Comparison of ENCODE assay signal across 16 cellular contexts in the genomic region with DNA sequence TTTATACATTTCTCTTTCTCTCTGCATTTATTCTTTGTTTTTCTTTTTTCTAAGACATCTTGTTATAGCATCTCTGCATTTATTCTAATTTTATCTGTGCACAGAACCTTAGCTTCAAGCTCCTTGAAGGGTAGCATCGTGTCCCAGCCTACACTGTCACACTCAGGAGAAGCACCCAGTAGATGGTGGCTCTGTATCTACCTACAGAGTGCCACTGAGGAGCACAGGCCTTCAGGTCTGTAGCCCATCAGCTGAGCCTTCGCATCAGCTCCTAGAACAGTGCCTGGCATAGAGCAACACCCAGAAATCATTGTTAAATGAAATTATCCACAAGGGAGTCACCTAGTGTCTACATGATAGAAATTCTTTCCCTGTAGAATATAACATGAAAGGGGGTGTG.
DNase-seq lines count a peak whose midpoint lies in the region; ATAC-seq, FAIRE-seq and TF ChIP-seq lines count a peak whose summit lies in the region.
"Had no signal": no experiment of that assay in that cellular context is flagged by ENCODE, and none has a peak within 500 bp of the region (broad histone marks: within the 10 kb centered on the region; RNA-seq: fewer than 3 reads in every experiment).

No MANE protein-coding gene starts in this region.

- POLR2A ChIA-PET in RWPE1 (lab: Yijun Ruan, JAX; ENCODE audit: low non-redundant PET) = no interaction called here

- H3K9me3 ChIP-seq in CD4-positive, CD25-positive, alpha-beta regulatory T cell (ENCODE audit: control insufficient read depth in 2 of 2, low read length in 2 of 2) = no peaks in the 10 kb centered on the region
- H3K9me3 ChIP-seq: BLaER1, ovary, SJCRH30, tibial artery had no signal

- H3K27ac ChIP-seq in CD4-positive, CD25-positive, alpha-beta regulatory T cell (ENCODE audit: insufficient read depth, low read length, poor library complexity, severe bottlenecking) = peak overlapping the region; percentile 97
- H3K27ac ChIP-seq in RWPE1 = no peak overlapping the region
- H3K27ac ChIP-seq: BLaER1, ovary, SJCRH30, tibial artery had no signal

- no peak; the same call in none of the 2 replicates for TF ChIP-seq POLR2A in GM12891 (IDR thresholded peaks at IDR 0.05; ENCODE audit: low read depth, low read length)

- peaks cover 87% of the 10 kb centered on the region for H3K4me1 ChIP-seq in CD4-positive, CD25-positive, alpha-beta regulatory T cell (ENCODE audit: control insufficient read depth, insufficient read depth, low read length, poor library complexity, severe bottlenecking)
- H3K4me1 ChIP-seq: SJCRH30 had no signal

- CTCF ChIA-PET in RWPE1 (lab: Yijun Ruan, JAX) = interaction anchor here (0.6 kb wide), 1 partner anchor 581 kb away, joined by 4 read pairs; no protein-coding TSS in a partner anchor

- no peak for TF ChIP-seq CTCF in CD14-positive monocyte (IDR thresholded peaks at IDR 0.05)
- no peak for TF ChIP-seq CTCF in RWPE1 (conservative IDR thresholded peaks at IDR 0.05; ENCODE audit: low read depth)

- H3K36me3 ChIP-seq in CD4-positive, CD25-positive, alpha-beta regulatory T cell (ENCODE audit: control insufficient read depth, insufficient read depth, low read length) = peaks cover 52% of the 10 kb centered on the region
- H3K36me3 ChIP-seq: ovary, SJCRH30 had no signal

- peak overlapping the region in 2 of 3 donors; percentile 76 to 97 for H3K27ac Mint-ChIP-seq in CD4-positive, CD25-positive, alpha-beta regulatory T cell
- peak overlapping the region; percentile 94 for H3K27ac Mint-ChIP-seq in activated T-helper 17 cell treated with anti-CD3 and anti-CD28 coated beads, Interleukin-2, amount 50 U/mL, for 72 hours
- H3K27ac Mint-ChIP-seq in memory B cell = peak overlapping the region; percentile 49
- peak overlapping the region in 1 of 7 donors; percentile 32 for H3K27ac Mint-ChIP-seq in CD14-positive monocyte

- ATAC-seq in CD4-positive, CD25-positive, alpha-beta regulatory T cell (ENCODE audit: low read depth in 2 of 2) = no peak
- ATAC-seq in activated T-helper 17 cell treated with anti-CD3 and anti-CD28 coated beads, Interleukin-2, amount 50 U/mL, for 72 hours (replicated peaks) = no peak
- no peak for ATAC-seq in memory B cell (ENCODE audit: low read depth)
- ATAC-seq in HG03571 (IDR thresholded peaks at IDR 0.05; ENCODE audit: unreplicated experiment) = no peak

- H3K27me3 Mint-ChIP-seq in CD4-positive, CD25-positive, alpha-beta regulatory T cell = peaks cover 11% of the 10 kb centered on the region
- H3K27me3 Mint-ChIP-seq in activated T-helper 17 cell treated with anti-CD3 and anti-CD28 coated beads, Interleukin-2, amount 50 U/mL, for 72 hours = no peaks in the 10 kb centered on the region
- H3K27me3 Mint-ChIP-seq in memory B cell (no peaks in the 10 kb centered on the region), CD14-positive monocyte (ENCODE audit: low read depth in 3 of 3) (peaks cover 0 to 2% (median 0%) of the 10 kb centered on the region in 3 donors)

- intact Hi-C loops in CD14-positive monocyte (cut with micrococcal nuclease) = no loop called here

- H3K4me3 Mint-ChIP-seq in CD4-positive, CD25-positive, alpha-beta regulatory T cell = peak overlapping the region; percentile 30 to 90 (median 61)
- H3K4me3 Mint-ChIP-seq in activated T-helper 17 cell treated with anti-CD3 and anti-CD28 coated beads, Interleukin-2, amount 50 U/mL, for 72 hours = peak overlapping the region; percentile 52
- H3K4me3 Mint-ChIP-seq in memory B cell = no peak overlapping the region
- peak overlapping the region in 1 of 2 donors; percentile 10 for H3K4me3 Mint-ChIP-seq in CD14-positive monocyte

- peak overlapping the region; percentile 95 for H3K4me3 ChIP-seq in CD4-positive, CD25-positive, alpha-beta regulatory T cell (ENCODE audit: low read depth, low read length)
- H3K4me3 ChIP-seq: BLaER1, SJCRH30, tibial artery had no signal

- no peak for FAIRE-seq in GM12891 (lab: Jason Lieb, UNC)

- DNase-seq in CD4-positive, CD25-positive, alpha-beta regulatory T cell = no peak
- DNase-seq in GM12891 (ENCODE audit: insufficient read length, low spot score) = no peak
- DNase-seq in memory B cell (ENCODE audit: low spot score in 2 of 2) = no peak
- DNase-seq in CD14-positive monocyte (ENCODE audit: low spot score) = no peak
- DNase-seq in RWPE1 (ENCODE audit: low spot score) = no peak
- no peak for DNase-seq in NCI-H2196 treated with DMSO at 0.1 percent for 48 hours (lab: John Stamatoyannopoulos, UW; ENCODE audit: unreplicated experiment)
- DNase-seq: HCEC 1CT, hippocampal formation, MM.1S, NCI-H1694 treated with DMSO at 0.1 percent for 48 hours, ovary, SJCRH30, tibial artery had no signal

- H3K4me1 Mint-ChIP-seq in CD4-positive, CD25-positive, alpha-beta regulatory T cell = peaks cover 34 to 91% (median 75%) of the 10 kb centered on the region in 4 donors
- H3K4me1 Mint-ChIP-seq in activated T-helper 17 cell treated with anti-CD3 and anti-CD28 coated beads, Interleukin-2, amount 50 U/mL, for 72 hours = peaks cover 77% of the 10 kb centered on the region
- H3K4me1 Mint-ChIP-seq in memory B cell (peaks cover 53% of the 10 kb centered on the region), CD14-positive monocyte (peaks cover 12% of the 10 kb centered on the region)

- H3K9me3 Mint-ChIP-seq in CD4-positive, CD25-positive, alpha-beta regulatory T cell = peaks cover 0 to 3% (median 0%) of the 10 kb centered on the region in 7 donors
- no peaks in the 10 kb centered on the region for H3K9me3 Mint-ChIP-seq in activated T-helper 17 cell treated with anti-CD3 and anti-CD28 coated beads, Interleukin-2, amount 50 U/mL, for 72 hours
- H3K9me3 Mint-ChIP-seq in memory B cell (no peaks in the 10 kb centered on the region), CD14-positive monocyte (no peaks in the 10 kb centered on the region)

- peaks cover 58% of the 10 kb centered on the region for H3K36me3 Mint-ChIP-seq in CD4-positive, CD25-positive, alpha-beta regulatory T cell
- peaks cover 100% of the 10 kb centered on the region for H3K36me3 Mint-ChIP-seq in activated T-helper 17 cell treated with anti-CD3 and anti-CD28 coated beads, Interleukin-2, amount 50 U/mL, for 72 hours (ENCODE audit: low read depth)
- H3K36me3 Mint-ChIP-seq in memory B cell (peaks cover 24% of the 10 kb centered on the region), CD14-positive monocyte (peaks cover 21 to 47% of the 10 kb centered on the region in 2 donors)

- H3K27me3 ChIP-seq in CD4-positive, CD25-positive, alpha-beta regulatory T cell (ENCODE audit: control insufficient read depth, insufficient read depth, low read length) = no peaks in the 10 kb centered on the region
- H3K27me3 ChIP-seq: BLaER1, ovary, SJCRH30, tibial artery had no signal

TF ChIP-seq in GM12891, 5 proteins besides CTCF, POLR2A, EP300 and RAD21:
- TF ChIP-seq POLR2AphosphoS5 (IDR thresholded peaks at IDR 0.05; ENCODE audit: low read depth, low read length) (peak; percentile 62), POU2F2 (IDR thresholded peaks at IDR 0.05; ENCODE audit: low read depth, low read length) (no peak)
